Comparison of ENCODE assay signal across 1 cellular context in genomic region chr14:69968151-69968550, GRCh38.
TF ChIP-seq lines count a peak whose summit lies in the region.

No MANE protein-coding gene starts in this region.

TF ChIP-seq in IMR-90, 13 proteins besides CTCF, POLR2A, EP300 and RAD21 (continued from another document):
- no peak for TF ChIP-seq USF2 (IDR thresholded peaks at IDR 0.05; ENCODE audit: low read depth, low read length)
TF ChIP-seq in IMR-90: peak in this region for 0.
